1 cellular context compared by ENCODE assay signal in genomic region chr1:97621955-97622354, GRCh38.
TF ChIP-seq lines count a peak whose summit lies in the region.

No MANE protein-coding gene starts in this region.

TF ChIP-seq in HepG2, 621 proteins besides CTCF, POLR2A, EP300 and RAD21 (continued from another document):
- TF ChIP-seq ZFP91 (CRISPR knock-in tag; IDR thresholded peaks at IDR 0.05; ENCODE audit: borderline replicate concordance) (no peak), ZNF772 (CRISPR knock-in tag; IDR thresholded peaks at IDR 0.05) (no peak), ZNF564 (CRISPR knock-in tag; IDR thresholded peaks at IDR 0.05) (no peak), ZNF205 (CRISPR knock-in tag; IDR thresholded peaks at IDR 0.05) (no peak), NR2F1 (CRISPR knock-in tag; IDR thresholded peaks at IDR 0.05) (no peak), GATA4 (IDR thresholded peaks at IDR 0.05; ENCODE audit: borderline replicate concordance, low read depth) (no peak), REL (CRISPR knock-in tag; conservative IDR thresholded peaks at IDR 0.05) (no peak), CBX2 (IDR thresholded peaks at IDR 0.05; ENCODE audit: low read depth, low read length) (no peak), CBX2 (CRISPR knock-in tag; IDR thresholded peaks at IDR 0.05; ENCODE audit: low read depth) (no peak), KDM2A (CRISPR knock-in tag; IDR thresholded peaks at IDR 0.05; ENCODE audit: borderline replicate concordance, low read depth) (no peak)
- TF ChIP-seq, protein P1, sequence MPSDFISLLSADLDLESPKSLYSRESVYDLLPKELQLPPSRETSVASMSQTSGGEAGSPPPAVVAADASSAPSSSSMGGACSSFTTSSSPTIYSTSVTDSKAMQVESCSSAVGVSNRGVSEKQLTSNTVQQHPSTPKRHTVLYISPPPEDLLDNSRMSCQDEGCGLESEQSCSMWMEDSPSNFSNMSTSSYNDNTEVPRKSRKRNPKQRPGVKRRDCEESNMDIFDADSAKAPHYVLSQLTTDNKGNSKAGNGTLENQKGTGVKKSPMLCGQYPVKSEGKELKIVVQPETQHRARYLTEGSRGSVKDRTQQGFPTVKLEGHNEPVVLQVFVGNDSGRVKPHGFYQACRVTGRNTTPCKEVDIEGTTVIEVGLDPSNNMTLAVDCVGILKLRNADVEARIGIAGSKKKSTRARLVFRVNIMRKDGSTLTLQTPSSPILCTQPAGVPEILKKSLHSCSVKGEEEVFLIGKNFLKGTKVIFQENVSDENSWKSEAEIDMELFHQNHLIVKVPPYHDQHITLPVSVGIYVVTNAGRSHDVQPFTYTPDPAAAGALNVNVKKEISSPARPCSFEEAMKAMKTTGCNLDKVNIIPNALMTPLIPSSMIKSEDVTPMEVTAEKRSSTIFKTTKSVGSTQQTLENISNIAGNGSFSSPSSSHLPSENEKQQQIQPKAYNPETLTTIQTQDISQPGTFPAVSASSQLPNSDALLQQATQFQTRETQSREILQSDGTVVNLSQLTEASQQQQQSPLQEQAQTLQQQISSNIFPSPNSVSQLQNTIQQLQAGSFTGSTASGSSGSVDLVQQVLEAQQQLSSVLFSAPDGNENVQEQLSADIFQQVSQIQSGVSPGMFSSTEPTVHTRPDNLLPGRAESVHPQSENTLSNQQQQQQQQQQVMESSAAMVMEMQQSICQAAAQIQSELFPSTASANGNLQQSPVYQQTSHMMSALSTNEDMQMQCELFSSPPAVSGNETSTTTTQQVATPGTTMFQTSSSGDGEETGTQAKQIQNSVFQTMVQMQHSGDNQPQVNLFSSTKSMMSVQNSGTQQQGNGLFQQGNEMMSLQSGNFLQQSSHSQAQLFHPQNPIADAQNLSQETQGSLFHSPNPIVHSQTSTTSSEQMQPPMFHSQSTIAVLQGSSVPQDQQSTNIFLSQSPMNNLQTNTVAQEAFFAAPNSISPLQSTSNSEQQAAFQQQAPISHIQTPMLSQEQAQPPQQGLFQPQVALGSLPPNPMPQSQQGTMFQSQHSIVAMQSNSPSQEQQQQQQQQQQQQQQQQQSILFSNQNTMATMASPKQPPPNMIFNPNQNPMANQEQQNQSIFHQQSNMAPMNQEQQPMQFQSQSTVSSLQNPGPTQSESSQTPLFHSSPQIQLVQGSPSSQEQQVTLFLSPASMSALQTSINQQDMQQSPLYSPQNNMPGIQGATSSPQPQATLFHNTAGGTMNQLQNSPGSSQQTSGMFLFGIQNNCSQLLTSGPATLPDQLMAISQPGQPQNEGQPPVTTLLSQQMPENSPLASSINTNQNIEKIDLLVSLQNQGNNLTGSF (CRISPR knock-in tag; IDR thresholded peaks at IDR 0.05), result no peak
- TF ChIP-seq, protein P2, sequence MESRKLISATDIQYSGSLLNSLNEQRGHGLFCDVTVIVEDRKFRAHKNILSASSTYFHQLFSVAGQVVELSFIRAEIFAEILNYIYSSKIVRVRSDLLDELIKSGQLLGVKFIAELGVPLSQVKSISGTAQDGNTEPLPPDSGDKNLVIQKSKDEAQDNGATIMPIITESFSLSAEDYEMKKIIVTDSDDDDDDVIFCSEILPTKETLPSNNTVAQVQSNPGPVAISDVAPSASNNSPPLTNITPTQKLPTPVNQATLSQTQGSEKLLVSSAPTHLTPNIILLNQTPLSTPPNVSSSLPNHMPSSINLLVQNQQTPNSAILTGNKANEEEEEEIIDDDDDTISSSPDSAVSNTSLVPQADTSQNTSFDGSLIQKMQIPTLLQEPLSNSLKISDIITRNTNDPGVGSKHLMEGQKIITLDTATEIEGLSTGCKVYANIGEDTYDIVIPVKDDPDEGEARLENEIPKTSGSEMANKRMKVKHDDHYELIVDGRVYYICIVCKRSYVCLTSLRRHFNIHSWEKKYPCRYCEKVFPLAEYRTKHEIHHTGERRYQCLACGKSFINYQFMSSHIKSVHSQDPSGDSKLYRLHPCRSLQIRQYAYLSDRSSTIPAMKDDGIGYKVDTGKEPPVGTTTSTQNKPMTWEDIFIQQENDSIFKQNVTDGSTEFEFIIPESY (CRISPR knock-in tag; IDR thresholded peaks at IDR 0.05), result no peak
- TF ChIP-seq, protein P3, sequence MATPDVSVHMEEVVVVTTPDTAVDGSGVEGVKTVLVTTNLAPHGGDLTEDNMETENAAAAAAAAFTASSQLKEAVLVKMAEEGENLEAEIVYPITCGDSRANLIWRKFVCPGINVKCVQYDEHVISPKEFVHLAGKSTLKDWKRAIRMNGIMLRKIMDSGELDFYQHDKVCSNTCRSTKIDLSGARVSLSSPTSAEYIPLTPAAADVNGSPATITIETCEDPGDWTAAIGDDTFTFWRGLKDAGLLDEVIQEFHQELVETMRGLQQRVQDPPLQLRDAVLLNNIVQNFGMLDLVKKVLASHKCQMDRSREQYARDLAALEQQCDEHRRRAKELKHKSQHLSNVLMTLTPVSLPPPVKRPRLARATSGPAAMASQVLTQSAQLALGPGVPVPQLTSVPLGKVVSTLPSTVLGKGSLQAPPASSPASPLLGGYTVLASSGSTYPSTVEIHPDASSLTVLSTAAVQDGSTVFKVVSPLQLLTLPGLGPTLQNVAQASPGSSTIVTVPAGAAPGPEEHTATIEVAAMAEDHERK (CRISPR knock-in tag; IDR thresholded peaks at IDR 0.05; ENCODE audit: low read depth), result no peak
